In genomic region chr22:24433868-24434471, GRCh38 we compare ENCODE assay signal across 9 cellular contexts. TPM values are rescaled to one million over a fixed set of nuclear protein-coding genes. Genes with fewer than 3 reads are reported as not detected.
DNase-seq lines count a peak whose midpoint lies in the region; ATAC-seq and TF ChIP-seq lines count a peak whose summit lies in the region.
"Had no signal": no experiment of that assay in that cellular context is flagged by ENCODE, and none has a peak within 500 bp of the region (broad histone marks: within the 10 kb centered on the region; RNA-seq: fewer than 3 reads in every experiment).

No MANE protein-coding gene starts in this region.

- TF ChIP-seq CTCF in osteocyte (IDR thresholded peaks at IDR 0.05): no peak

- no peaks in the 10 kb centered on the region for H3K9me3 ChIP-seq in naive thymus-derived CD4-positive, alpha-beta T cell (ENCODE audit: control insufficient read depth in 2 of 3, low read length in 3 of 3)

- no peaks in the 10 kb centered on the region for H3K9me3 Mint-ChIP-seq in activated naive CD8-positive, alpha-beta T cell treated with anti-CD3 and anti-CD28 coated beads, Interleukin-2, amount 50 U/mL, for 24 hours
- peaks cover 0 to 2% (median 0%) of the 10 kb centered on the region in 11 donors for H3K9me3 Mint-ChIP-seq in naive thymus-derived CD4-positive, alpha-beta T cell
- no peaks in the 10 kb centered on the region for H3K9me3 Mint-ChIP-seq in osteocyte (ENCODE audit: unreplicated experiment)
- H3K9me3 Mint-ChIP-seq: brain had no signal

- no peaks in the 10 kb centered on the region for H3K27me3 ChIP-seq in naive thymus-derived CD4-positive, alpha-beta T cell (ENCODE audit: control insufficient read depth in 2 of 2, insufficient read depth in 2 of 2, low read length in 2 of 2)

- peak overlapping the region; percentile 100 for H3K27ac Mint-ChIP-seq in activated naive CD8-positive, alpha-beta T cell treated with anti-CD3 and anti-CD28 coated beads, Interleukin-2, amount 50 U/mL, for 24 hours
- peak overlapping the region; percentile 75 to 97 (median 94) for H3K27ac Mint-ChIP-seq in naive thymus-derived CD4-positive, alpha-beta T cell
- H3K27ac Mint-ChIP-seq in osteocyte (ENCODE audit: unreplicated experiment): no peak overlapping the region

- CTCF ChIA-PET in naive thymus-derived CD4-positive, alpha-beta T cell (lab: Charles Lee): interaction anchor here (1.5 to 2.5 kb wide), 2 partner anchors 8 to 11 kb away, joined by 5 to 15 read pairs; no protein-coding TSS in a partner anchor

- POLR2A ChIA-PET in naive thymus-derived CD4-positive, alpha-beta T cell (lab: Charles Lee): interaction anchor here (1.0 to 5.1 kb wide), 5 partner anchors 7 to 47 kb away, joined by 3 to 32 read pairs (median 5); partner anchors contain the start of gene ADORA2A

- H3K4me1 Mint-ChIP-seq in activated naive CD8-positive, alpha-beta T cell treated with anti-CD3 and anti-CD28 coated beads, Interleukin-2, amount 50 U/mL, for 24 hours: peaks cover 96% of the 10 kb centered on the region
- peaks cover 48 to 95% (median 86%) of the 10 kb centered on the region in 7 donors for H3K4me1 Mint-ChIP-seq in naive thymus-derived CD4-positive, alpha-beta T cell
- H3K4me1 Mint-ChIP-seq in osteocyte (ENCODE audit: unreplicated experiment): peaks cover 52% of the 10 kb centered on the region

- ATAC-seq in GM21786 (IDR thresholded peaks at IDR 0.05; ENCODE audit: unreplicated experiment): peak; percentile 65
- ATAC-seq in activated naive CD8-positive, alpha-beta T cell treated with anti-CD3 and anti-CD28 coated beads, Interleukin-2, amount 50 U/mL, for 24 hours: peak; percentile 81
- peak; percentile 75 for ATAC-seq in naive thymus-derived CD4-positive, alpha-beta T cell

- peaks cover 0 to 55% (median 20%) of the 10 kb centered on the region in 3 experiments for H3K36me3 ChIP-seq in naive thymus-derived CD4-positive, alpha-beta T cell (ENCODE audit: control insufficient read depth in 2 of 3, insufficient read depth in 3 of 3, low read length in 3 of 3)

- peak overlapping the region; percentile 97 for H3K27ac ChIP-seq in naive thymus-derived CD4-positive, alpha-beta T cell (ENCODE audit: low read depth, low read length)

- peaks cover 38% of the 10 kb centered on the region for H3K36me3 Mint-ChIP-seq in activated naive CD8-positive, alpha-beta T cell treated with anti-CD3 and anti-CD28 coated beads, Interleukin-2, amount 50 U/mL, for 24 hours (ENCODE audit: low read depth)
- peaks cover 0 to 13% (median 5%) of the 10 kb centered on the region in 5 donors for H3K36me3 Mint-ChIP-seq in naive thymus-derived CD4-positive, alpha-beta T cell
- H3K36me3 Mint-ChIP-seq in osteocyte (ENCODE audit: unreplicated experiment): no peaks in the 10 kb centered on the region
- H3K36me3 Mint-ChIP-seq: brain had no signal

- in situ Hi-C loops in G401 (cut with HindIII; ENCODE audit: low sequenced_read_pairs): no loop called here

- H3K4me1 ChIP-seq in naive thymus-derived CD4-positive, alpha-beta T cell (ENCODE audit: control insufficient read depth in 2 of 2, insufficient read depth in 2 of 2, low read length in 2 of 2): peaks cover 87% of the 10 kb centered on the region in 2 donors

- peak; percentile 27 for DNase-seq in activated CD4-positive, alpha-beta T cell treated with anti-CD3 and anti-CD28 coated beads for 1 hour
- no peak for DNase-seq in activated CD4-positive, alpha-beta T cell treated with anti-CD3 and anti-CD28 coated beads for 48 hours
- DNase-seq in M059J (ENCODE audit: low read depth): peak; percentile 85
- peak; percentile 62 for DNase-seq in activated naive CD8-positive, alpha-beta T cell treated with anti-CD3 and anti-CD28 coated beads, Interleukin-2, amount 50 U/mL, for 24 hours
- DNase-seq in naive thymus-derived CD4-positive, alpha-beta T cell: no peak
- no peak for DNase-seq in G401 (ENCODE audit: low spot score)
- DNase-seq in osteocyte (ENCODE audit: extremely low spot score, unreplicated experiment): no peak

- H3K27me3 Mint-ChIP-seq in activated naive CD8-positive, alpha-beta T cell treated with anti-CD3 and anti-CD28 coated beads, Interleukin-2, amount 50 U/mL, for 24 hours: peaks cover 3% of the 10 kb centered on the region
- no peaks in the 10 kb centered on the region for H3K27me3 Mint-ChIP-seq in naive thymus-derived CD4-positive, alpha-beta T cell
- H3K27me3 Mint-ChIP-seq in osteocyte (ENCODE audit: unreplicated experiment): no peaks in the 10 kb centered on the region

- peak overlapping the region; percentile 80 for H3K4me3 Mint-ChIP-seq in activated naive CD8-positive, alpha-beta T cell treated with anti-CD3 and anti-CD28 coated beads, Interleukin-2, amount 50 U/mL, for 24 hours
- peak overlapping the region; percentile 73 to 84 (median 78) for H3K4me3 Mint-ChIP-seq in naive thymus-derived CD4-positive, alpha-beta T cell
- H3K4me3 Mint-ChIP-seq in osteocyte (ENCODE audit: unreplicated experiment): no peak overlapping the region
- H3K4me3 Mint-ChIP-seq: brain had no signal

- peak overlapping the region; percentile 7 for H3K4me3 ChIP-seq in naive thymus-derived CD4-positive, alpha-beta T cell (ENCODE audit: low read length)

- intact Hi-C loops in naive thymus-derived CD4-positive, alpha-beta T cell (cut with micrococcal nuclease): loop anchor here (1.0 to 10.0 kb wide), 4 partner anchors 8 to 121 kb away; partner anchors contain the start of genes GUCD1 (in 1 of the 2) and SNRPD3 (in 1 of the 2)

RNA-seq across cellular contexts. Expression of gene ADORA2A, which starts 6.6 kb away (rescaled TPM):
- 2.7 and 5.2 TPM in 2 replicates for total RNA-seq in M059J (2014; rRNA removed; shearing (Covaris generic))
- 10 to 100 TPM; 22.5 to 43.7 (median 33.4) TPM for total RNA-seq in naive thymus-derived CD4-positive, alpha-beta T cell
- polyA plus RNA-seq in naive thymus-derived CD4-positive, alpha-beta T cell: 100 to 1,000 TPM in 1 of 2 donors, 10 to 100 TPM in 1; 79.5 to 127 TPM
- total RNA-seq in G401 (2014; rRNA removed; shearing (Covaris generic)): 1.1 and 1.2 TPM in 2 replicates
- total RNA-seq in osteocyte: 1.6 and 3.5 TPM in 2 replicates

Comparison
In these comparisons a context has a peak if more than half of its experiments do, and no peak if none do; other contexts are left out.
1. DNase-seq: peak in activated CD4-positive, alpha-beta T cell treated with anti-CD3 and anti-CD28 coated beads for 1 hour (single experiment), M059J (single experiment) and activated naive CD8-positive, alpha-beta T cell treated with anti-CD3 and anti-CD28 coated beads, Interleukin-2, amount 50 U/mL, for 24 hours (single experiment); none in activated CD4-positive, alpha-beta T cell treated with anti-CD3 and anti-CD28 coated beads for 48 hours (single experiment), naive thymus-derived CD4-positive, alpha-beta T cell (0 of 9), G401 (single experiment) and osteocyte (single experiment).
2. Peak in every context shown above with its lines, with median percentiles within 50 percentile points of each other: ATAC-seq.